Comparison of ENCODE assay signal across 34 cellular contexts in the genomic region with DNA sequence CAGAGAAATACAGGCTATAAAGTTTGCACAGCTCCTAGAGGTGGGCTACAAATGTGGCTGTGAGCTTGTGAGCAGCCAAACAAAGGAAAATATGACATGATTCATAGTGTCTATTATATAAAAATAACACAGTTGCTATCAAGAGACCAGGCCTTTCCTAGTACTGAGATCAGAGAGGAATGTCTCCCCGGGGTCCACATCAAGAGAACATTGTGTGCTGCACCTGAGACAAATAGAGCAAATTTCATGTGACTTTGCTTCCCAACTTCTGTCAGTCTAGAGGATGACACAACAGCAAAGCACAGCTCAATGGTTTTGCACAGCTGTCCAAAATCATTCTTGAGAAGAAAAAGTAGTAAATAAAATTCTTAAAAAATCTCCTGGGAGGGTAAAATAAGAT.
DNase-seq lines count a peak whose midpoint lies in the region; ATAC-seq, FAIRE-seq and TF ChIP-seq lines count a peak whose summit lies in the region.
"Had no signal": no experiment of that assay in that cellular context is flagged by ENCODE, and none has a peak within 500 bp of the region (broad histone marks: within the 10 kb centered on the region; RNA-seq: fewer than 3 reads in every experiment).

No MANE protein-coding gene starts in this region.

- peaks cover 50% of the 10 kb centered on the region for H3K4me1 Mint-ChIP-seq in MCF 10A (ENCODE audit: insufficient read depth, unreplicated experiment)
- H3K4me1 Mint-ChIP-seq in neural progenitor cell = peaks cover 5% of the 10 kb centered on the region
- H3K4me1 Mint-ChIP-seq: activated CD4-positive, alpha-beta memory T cell treated with anti-CD3 and anti-CD28 coated beads, Interleukin-2, amount 10 ng/mL, durations not matched to agents 7 days and 5 days; stimulated activated naive CD8-positive, alpha-beta T cell treated with anti-CD3 and anti-CD28 coated beads, Interleukin-15, amount 100 ng/mL, for 72 hours had no signal

- H3K27ac ChIP-seq in mammary epithelial cell (ENCODE audit: insufficient read depth, low read depth, low read length) (no peak overlapping the region), tibial nerve (peak overlapping the region; percentile 17 to 81 (median 66)), small intestine (ENCODE audit: low read depth in 1 of 2, low read length in 1 of 2) (no peak overlapping the region), neural progenitor cell (no peak overlapping the region)
- H3K27ac ChIP-seq: 22Rv1, colonic mucosa, foreskin keratinocyte, lower lobe of right lung had no signal

- H3K27ac Mint-ChIP-seq in MCF 10A (ENCODE audit: low read depth, unreplicated experiment) = peak overlapping the region; percentile 95
- no peak overlapping the region for H3K27ac Mint-ChIP-seq in neural progenitor cell
- H3K27ac Mint-ChIP-seq: activated CD4-positive, alpha-beta memory T cell treated with anti-CD3 and anti-CD28 coated beads, Interleukin-2, amount 10 ng/mL, durations not matched to agents 7 days and 5 days; activated T-helper 1 cell treated with anti-CD3 and anti-CD28 coated beads, Interleukin-12 subunit alpha, Interleukin-12 subunit beta, Interleukin-2, Interleukin-4 antibody, amounts not matched to agents 30 ng/mL and 10 ng/mL and 1 ng/mL, durations not matched to agents 14 hours and 24 hours and 36 hours; natural killer cell treated with Interleukin-12 subunit alpha and Interleukin-12 subunit beta and Interleukin-15 and Interleukin-18, amount 100 ng/mL, for 72 hours; stimulated activated naive CD8-positive, alpha-beta T cell treated with anti-CD3 and anti-CD28 coated beads, Interleukin-15, amount 100 ng/mL, for 72 hours; T-helper 2 cell treated with Interferon-gamma antibody and Interleukin-4, amounts not matched to agents 5 μg/mL and 100 μg/mL, for 36 hours had no signal

- H3K27me3 ChIP-seq in mammary epithelial cell (ENCODE audit: insufficient read depth, low read length) (no peaks in the 10 kb centered on the region), tibial nerve (no peaks in the 10 kb centered on the region), small intestine (ENCODE audit: control insufficient read depth in 2 of 2, insufficient read depth in 2 of 2, low read length in 2 of 2) (no peaks in the 10 kb centered on the region), neural progenitor cell (no peaks in the 10 kb centered on the region)
- H3K27me3 ChIP-seq: colonic mucosa, foreskin keratinocyte, MG63, thyroid gland had no signal

- H3K4me3 Mint-ChIP-seq in MCF 10A (ENCODE audit: unreplicated experiment) (no peak overlapping the region), neural progenitor cell (no peak overlapping the region)
- H3K4me3 Mint-ChIP-seq: activated CD4-positive, alpha-beta memory T cell treated with anti-CD3 and anti-CD28 coated beads, Interleukin-2, amount 10 ng/mL, durations not matched to agents 7 days and 5 days; activated T-helper 1 cell treated with anti-CD3 and anti-CD28 coated beads, Interleukin-12 subunit alpha, Interleukin-12 subunit beta, Interleukin-2, Interleukin-4 antibody, amounts not matched to agents 30 ng/mL and 10 ng/mL and 1 ng/mL, durations not matched to agents 14 hours and 24 hours and 36 hours; natural killer cell treated with Interleukin-12 subunit alpha and Interleukin-12 subunit beta and Interleukin-15 and Interleukin-18, amount 100 ng/mL, for 72 hours; stimulated activated naive CD8-positive, alpha-beta T cell treated with anti-CD3 and anti-CD28 coated beads, Interleukin-15, amount 100 ng/mL, for 72 hours; T-helper 2 cell treated with Interferon-gamma antibody and Interleukin-4, amounts not matched to agents 5 μg/mL and 100 μg/mL, for 36 hours had no signal

- no peak overlapping the region for H3K4me2 ChIP-seq in mammary epithelial cell (ENCODE audit: insufficient read depth, low read depth, low read length)
- H3K4me2 ChIP-seq in neural progenitor cell = no peak overlapping the region
- H3K4me2 ChIP-seq: smooth muscle cell had no signal

- H3K27me3 Mint-ChIP-seq in MCF 10A (ENCODE audit: insufficient read depth, unreplicated experiment) = no peaks in the 10 kb centered on the region
- no peaks in the 10 kb centered on the region for H3K27me3 Mint-ChIP-seq in neural progenitor cell (ENCODE audit: insufficient read depth, low read depth)
- H3K27me3 Mint-ChIP-seq: activated CD4-positive, alpha-beta memory T cell treated with anti-CD3 and anti-CD28 coated beads, Interleukin-2, amount 10 ng/mL, durations not matched to agents 7 days and 5 days; natural killer cell treated with Interleukin-12 subunit alpha and Interleukin-12 subunit beta and Interleukin-15 and Interleukin-18, amount 100 ng/mL, for 72 hours; stimulated activated naive CD8-positive, alpha-beta T cell treated with anti-CD3 and anti-CD28 coated beads, Interleukin-15, amount 100 ng/mL, for 72 hours had no signal

- peak; percentile 66 to 94 for TF ChIP-seq EP300 in tibial nerve (IDR thresholded peaks at IDR 0.05)

- H3F3A ChIP-seq in neural progenitor cell (ENCODE audit: low read depth) = no peaks in the 10 kb centered on the region

- H4K20me1 ChIP-seq in mammary epithelial cell (ENCODE audit: insufficient read depth, low read length) (no peaks in the 10 kb centered on the region), neural progenitor cell (ENCODE audit: low read depth) (no peaks in the 10 kb centered on the region)

- no peak overlapping the region for H3K9ac ChIP-seq in mammary epithelial cell (ENCODE audit: insufficient read depth, low read length)
- H3K9ac ChIP-seq in neural progenitor cell = no peak overlapping the region

- DNase-seq in MCF 10A (ENCODE audit: unreplicated experiment) = no peak
- no peak for DNase-seq in mammary epithelial cell
- DNase-seq in dermis blood vessel endothelial cell = peak; percentile 68
- peak; percentile 24 for DNase-seq in myocyte (ENCODE audit: low read depth)
- DNase-seq in tibial nerve (ENCODE audit: low spot score in 2 of 2) = peak; percentile 38 to 79
- DNase-seq in small intestine = no peak
- DNase-seq in neural progenitor cell (ENCODE audit: low spot score) = no peak
- DNase-seq: activated CD4-positive, alpha-beta memory T cell treated with anti-CD3 and anti-CD28 coated beads, Interleukin-2, amount 10 ng/mL, durations not matched to agents 7 days and 5 days; activated CD8-positive, alpha-beta memory T cell treated with anti-CD3 and anti-CD28 coated beads, Interleukin-2, amount 50 U/mL, for 4 hours; activated naive CD4-positive, alpha-beta T cell treated with Interleukin-2 at 50 U/mL for 16 hours; amniotic stem cell; C1 segment of cervical spinal cord; colonic mucosa; effector memory CD4-positive, alpha-beta T cell; foreskin keratinocyte; KBM-7; lower lobe of right lung; MG63; NCI-H1105 treated with DMSO at 0.1 percent for 48 hours; NCI-H1930; NCI-H524 treated with DMSO at 0.1 percent for 48 hours; SHP77 treated with DMSO at 0.1 percent for 48 hours; stimulated activated naive CD8-positive, alpha-beta T cell treated with anti-CD3 and anti-CD28 coated beads, Interleukin-15, amount 100 ng/mL, for 72 hours; thyroid gland had no signal

- H2AFZ ChIP-seq in mammary epithelial cell (ENCODE audit: low read depth, low read length) = no peak overlapping the region
- no peak overlapping the region for H2AFZ ChIP-seq in neural progenitor cell (replicated peaks)

- H3K9me3 ChIP-seq in mammary epithelial cell (replicated peaks; ENCODE audit: insufficient read depth, low read length) = no peaks in the 10 kb centered on the region
- H3K9me3 ChIP-seq in tibial nerve = no peaks in the 10 kb centered on the region
- H3K9me3 ChIP-seq in small intestine (ENCODE audit: control insufficient read depth, low read depth) = no peaks in the 10 kb centered on the region
- H3K9me3 ChIP-seq in neural progenitor cell (ENCODE audit: low read depth) = no peaks in the 10 kb centered on the region
- H3K9me3 ChIP-seq: colonic mucosa, lower lobe of right lung, MG63, thyroid gland had no signal

- POLR2A ChIA-PET in MCF 10A (lab: Yijun Ruan, JAX) = interaction anchor here (0.6 to 3.9 kb wide), 7 partner anchors 12 to 73 kb away, joined by 3 to 24 read pairs (median 6); no protein-coding TSS in a partner anchor

- TF ChIP-seq POLR2A in tibial nerve (IDR thresholded peaks at IDR 0.05) = no peak

- TF ChIP-seq CTCF in MCF 10A (IDR thresholded peaks at IDR 0.05; ENCODE audit: unreplicated experiment) (no peak), mammary epithelial cell (conservative IDR thresholded peaks at IDR 0.05 in 1 of 2, IDR thresholded peaks at IDR 0.05 in 1 of 2; ENCODE audit: extremely low read depth in 1 of 2, insufficient read depth in 1 of 2, low read depth in 1 of 2, low read length in 2 of 2) (no peak), tibial nerve (IDR thresholded peaks at IDR 0.05) (no peak), neural progenitor cell (IDR thresholded peaks at IDR 0.05) (no peak)

- no peak overlapping the region for H3K4me3 ChIP-seq in mammary epithelial cell (replicated peaks in 1 of 3; ENCODE audit: insufficient read depth in 1 of 3, low read depth in 2 of 3, low read length in 3 of 3)
- H3K4me3 ChIP-seq in tibial nerve = no peak overlapping the region
- H3K4me3 ChIP-seq in small intestine (ENCODE audit: low read depth in 1 of 2, low read length in 2 of 2) = no peak overlapping the region
- H3K4me3 ChIP-seq in neural progenitor cell = no peak overlapping the region
- H3K4me3 ChIP-seq: colonic mucosa, GM12878, lower lobe of right lung, MG63, smooth muscle cell, thyroid gland had no signal

- H3K79me2 ChIP-seq in mammary epithelial cell (ENCODE audit: insufficient read depth, low read length) (no peaks in the 10 kb centered on the region), neural progenitor cell (ENCODE audit: low read depth) (no peaks in the 10 kb centered on the region)

- BruUV-seq in MCF 10A (replicated peaks; lab: Mats Ljungman, UMichigan) = no TSS peak
- no TSS peak for BruUV-seq in mammary epithelial cell (replicated peaks; lab: Mats Ljungman, UMichigan)

- H3K9me3 Mint-ChIP-seq in MCF 10A (ENCODE audit: unreplicated experiment) = no peaks in the 10 kb centered on the region
- H3K9me3 Mint-ChIP-seq in neural progenitor cell = no peaks in the 10 kb centered on the region
- H3K9me3 Mint-ChIP-seq: activated CD4-positive, alpha-beta memory T cell treated with anti-CD3 and anti-CD28 coated beads, Interleukin-2, amount 10 ng/mL, durations not matched to agents 7 days and 5 days had no signal

- H3K4me1 ChIP-seq in mammary epithelial cell (ENCODE audit: insufficient read depth, low read length) (peaks cover 24% of the 10 kb centered on the region), tibial nerve (peaks cover 0 to 65% (median 11%) of the 10 kb centered on the region in 4 donors), small intestine (ENCODE audit: control insufficient read depth in 2 of 2, insufficient read depth in 1 of 2, low read depth in 1 of 2, low read length in 1 of 2) (peaks cover 0 to 4% of the 10 kb centered on the region in 2 donors), neural progenitor cell (no peaks in the 10 kb centered on the region)
- H3K4me1 ChIP-seq: colonic mucosa had no signal

- in situ Hi-C loops in mammary epithelial cell (cut with MboI; ENCODE audit: low sequenced_read_pairs in 2 of 2) = no loop called here

- peaks cover 4% of the 10 kb centered on the region for H3K36me3 Mint-ChIP-seq in MCF 10A (ENCODE audit: insufficient read depth, unreplicated experiment)
- H3K36me3 Mint-ChIP-seq in neural progenitor cell = no peaks in the 10 kb centered on the region
- H3K36me3 Mint-ChIP-seq: natural killer cell treated with Interleukin-12 subunit alpha and Interleukin-12 subunit beta and Interleukin-15 and Interleukin-18, amount 100 ng/mL, for 72 hours had no signal

- H3K36me3 ChIP-seq in mammary epithelial cell (ENCODE audit: insufficient read depth, low read length) (no peaks in the 10 kb centered on the region), tibial nerve (no peaks in the 10 kb centered on the region), small intestine (ENCODE audit: control insufficient read depth in 2 of 2, insufficient read depth in 2 of 2, low read length in 2 of 2) (no peaks in the 10 kb centered on the region), neural progenitor cell (no peaks in the 10 kb centered on the region)
- H3K36me3 ChIP-seq: colonic mucosa, lower lobe of right lung, MG63, thyroid gland had no signal

- CTCF ChIA-PET in MCF 10A (lab: Yijun Ruan, JAX) (interaction anchor here (0.6 to 6.4 kb wide), 8 partner anchors 11 to 1473 kb away, joined by 3 to 82 read pairs (median 4); no protein-coding TSS in a partner anchor), mammary epithelial cell (lab: Charles Lee; ENCODE audit: low non-redundant PET) (no interaction called here)

- intact Hi-C loops in MCF 10A (cut with micrococcal nuclease) = no loop called here
- intact Hi-C loops in mammary epithelial cell (cut with micrococcal nuclease) = loop anchor here (10.0 kb wide), 1 partner anchor 1570 kb away; no protein-coding TSS in a partner anchor

- WGBS in mammary epithelial cell (ENCODE audit: low coverage, missing lambda C conversion rate) = no CpG with 5 or more reads among the region's 1 CpG
- 75 to 81% methylated on average over 1 of the region's 1 CpG for WGBS in tibial nerve, 2 donors
- WGBS in small intestine, 3 donors = 72 to 78% (median 77%) methylated on average over 1 of the region's 1 CpG

- no peak for FAIRE-seq in small intestine (lab: Jason Lieb, UNC)
- FAIRE-seq: bronchial epithelial cell, GM12878, H54 had no signal

- ATAC-seq in GM19035 (IDR thresholded peaks at IDR 0.05; ENCODE audit: unreplicated experiment) = no peak
- ATAC-seq: foreskin keratinocyte; GM12878; lower lobe of right lung; natural killer cell treated with Interleukin-12 subunit alpha and Interleukin-12 subunit beta and Interleukin-15 and Interleukin-18, amount 100 ng/mL, for 72 hours; Panc1; stimulated activated naive CD8-positive, alpha-beta T cell treated with anti-CD3 and anti-CD28 coated beads, Interleukin-15, amount 100 ng/mL, for 72 hours had no signal

- dilution Hi-C loops in mammary epithelial cell (cut with HindIII; ENCODE audit: low sequenced_read_pairs) = no loop called here

Comparison
In these comparisons a context has a peak if more than half of its experiments do, and no peak if none do; other contexts are left out.
1. DNase-seq: peak in dermis blood vessel endothelial cell (single experiment), myocyte (single experiment) and tibial nerve (2 of 2); none in MCF 10A (single experiment), mammary epithelial cell (single experiment), small intestine (single experiment) and neural progenitor cell (single experiment).
2. H3K27ac ChIP-seq: peak in tibial nerve (4 of 4); none in mammary epithelial cell (single experiment), small intestine (0 of 2) and neural progenitor cell (single experiment).